8 cellular contexts compared by ENCODE assay signal in genomic region chr2:136238552-136239346, GRCh38.
DNase-seq lines count a peak whose midpoint lies in the region; ATAC-seq and TF ChIP-seq lines count a peak whose summit lies in the region.

No MANE protein-coding gene starts in this region.

- H2BK120ac ChIP-seq in mesenchymal stem cell (ENCODE audit: low read depth, low read length) = peak overlapping the region; percentile 19

- H4K8ac ChIP-seq in mesenchymal stem cell (ENCODE audit: low read length) = peak overlapping the region; percentile 32

- no peak overlapping the region for H2BK15ac ChIP-seq in mesenchymal stem cell (ENCODE audit: low read depth, poor library complexity, severe bottlenecking)

- H3K36me3 ChIP-seq in RWPE2 (ENCODE audit: low read depth) (no peaks in the 10 kb centered on the region), mesenchymal stem cell (ENCODE audit: control insufficient read depth in 1 of 2, insufficient read depth in 2 of 2, low read depth in 1 of 2, low read length in 2 of 2) (no peaks in the 10 kb centered on the region)

- H2AFZ ChIP-seq in mesenchymal stem cell (ENCODE audit: low read depth, low read length) = no peak overlapping the region

- H3K14ac ChIP-seq in mesenchymal stem cell (ENCODE audit: low read length in 2 of 2) = no peak overlapping the region

- 55% methylated on average over 6 of the region's 9 CpGs for WGBS in mesenchymal stem cell

- H3K4me1 ChIP-seq in RWPE2 (ENCODE audit: insufficient read depth, poor library complexity, severe bottlenecking) = peaks cover 11% of the 10 kb centered on the region
- H3K4me1 ChIP-seq in mesenchymal stem cell (ENCODE audit: control insufficient read depth, insufficient read depth, low read depth, low read length) = peaks cover 3% of the 10 kb centered on the region

- H2BK5ac ChIP-seq in mesenchymal stem cell (ENCODE audit: low read depth, low read length, poor library complexity, severe bottlenecking) = no peak overlapping the region

- peak overlapping the region in 1 of 2 experiments; percentile 67 for H3K18ac ChIP-seq in mesenchymal stem cell (ENCODE audit: low read depth in 1 of 2, low read length in 2 of 2)

- H3K9me3 ChIP-seq in RWPE2 (ENCODE audit: severe bottlenecking) (no peaks in the 10 kb centered on the region), mesenchymal stem cell (ENCODE audit: control insufficient read depth, low read length) (no peaks in the 10 kb centered on the region)

- H4K91ac ChIP-seq in mesenchymal stem cell (ENCODE audit: low read length) = no peak overlapping the region

- H3K79me1 ChIP-seq in mesenchymal stem cell (replicated peaks; ENCODE audit: low read length, poor library complexity, severe bottlenecking) = no peaks in the 10 kb centered on the region

- no peak for TF ChIP-seq CTCF in RWPE2 (IDR thresholded peaks at IDR 0.05; ENCODE audit: poor library complexity, severe bottlenecking)
- TF ChIP-seq CTCF in astrocyte of the spinal cord (IDR thresholded peaks at IDR 0.05; ENCODE audit: low read depth, low read length) = no peak

- in situ Hi-C loops in astrocyte of the spinal cord (cut with HindIII; ENCODE audit: low sequenced_read_pairs) = no loop called here

- no peak overlapping the region for H2AK5ac ChIP-seq in mesenchymal stem cell (ENCODE audit: low read length, severe bottlenecking)

- H3K4me3 ChIP-seq in RWPE2 (ENCODE audit: severe bottlenecking) = no peak overlapping the region
- no peak overlapping the region for H3K4me3 ChIP-seq in astrocyte of the spinal cord (ENCODE audit: low read depth, low read length)
- H3K4me3 ChIP-seq in mesenchymal stem cell (ENCODE audit: insufficient read depth in 1 of 2, low read depth in 1 of 2, low read length in 2 of 2) = no peak overlapping the region

- no peak overlapping the region for H3K9ac ChIP-seq in mesenchymal stem cell (ENCODE audit: low read length)

- no peak overlapping the region for H2BK12ac ChIP-seq in mesenchymal stem cell (ENCODE audit: low read length in 2 of 2)

- no peak overlapping the region for H3K23ac ChIP-seq in mesenchymal stem cell (ENCODE audit: low read length in 2 of 2)

- H3K27me3 ChIP-seq in RWPE2 (ENCODE audit: insufficient read depth, poor library complexity, severe bottlenecking) (no peaks in the 10 kb centered on the region), mesenchymal stem cell (ENCODE audit: control insufficient read depth in 1 of 2, insufficient read depth in 1 of 2, low read length in 2 of 2) (peaks cover 0 to 3% of the 10 kb centered on the region in 2 experiments)

- H3K4me2 ChIP-seq in mesenchymal stem cell (ENCODE audit: low read length, poor library complexity, severe bottlenecking) = no peak overlapping the region

- peak; percentile 85 for ATAC-seq in HG03103 (IDR thresholded peaks at IDR 0.05; ENCODE audit: low read depth, unreplicated experiment)
- ATAC-seq in RWPE2 (ENCODE audit: low read depth) = peak; percentile 53

- peak overlapping the region in 1 of 2 experiments; percentile 20 for H3K4ac ChIP-seq in mesenchymal stem cell (ENCODE audit: low read depth in 1 of 2, low read length in 2 of 2)

- peak; percentile 34 for DNase-seq in stimulated activated CD4-positive, alpha-beta T cell treated with anti-CD3 and anti-CD28 coated beads, Interleukin-15, amount 100 ng/mL, for 24 hours
- DNase-seq in stimulated activated CD4-positive, alpha-beta T cell treated with anti-CD3 and anti-CD28 coated beads, Interleukin-12 subunit alpha, Interleukin-12 subunit beta, amount 100 ng/mL, for 4 hours = no peak
- DNase-seq in RWPE2 (ENCODE audit: low spot score) (no peak), astrocyte of the spinal cord (ENCODE audit: low read depth, low spot score) (peak; percentile 44), mesenchymal stem cell (peak; percentile 8), COR-L47 (lab: John Stamatoyannopoulos, UW) (no peak)
- DNase-seq in effector CD8-positive, alpha-beta T cell (lab: John Stamatoyannopoulos, UW) = no peak

- H3K27ac ChIP-seq in RWPE2 (ENCODE audit: poor library complexity, severe bottlenecking) (peak overlapping the region; percentile 54), mesenchymal stem cell (ENCODE audit: low read length, poor library complexity, severe bottlenecking) (no peak overlapping the region)

Comparison
In these comparisons a context has a peak if more than half of its experiments do, and no peak if none do; other contexts are left out.
1. DNase-seq: peak in stimulated activated CD4-positive, alpha-beta T cell treated with anti-CD3 and anti-CD28 coated beads, Interleukin-15, amount 100 ng/mL, for 24 hours (single experiment), astrocyte of the spinal cord (single experiment) and mesenchymal stem cell (single experiment); none in stimulated activated CD4-positive, alpha-beta T cell treated with anti-CD3 and anti-CD28 coated beads, Interleukin-12 subunit alpha, Interleukin-12 subunit beta, amount 100 ng/mL, for 4 hours (single experiment), RWPE2 (single experiment), COR-L47 (single experiment) and effector CD8-positive, alpha-beta T cell (single experiment).